In genomic region chr2:39618236-39618635, GRCh38 we compare ENCODE assay signal across 1 cellular context.
TF ChIP-seq lines count a peak whose summit lies in the region.

No MANE protein-coding gene starts in this region.

TF ChIP-seq in HepG2, 621 proteins besides CTCF, POLR2A, EP300 and RAD21 (continued from another document):
- no peak for TF ChIP-seq SKIL (CRISPR knock-in tag; IDR thresholded peaks at IDR 0.05; ENCODE audit: borderline replicate concordance)
- TF ChIP-seq ZNF7 (CRISPR knock-in tag; IDR thresholded peaks at IDR 0.05), result peak; percentile 93
- peak; percentile 41; the same call in 1 of the 2 replicates for TF ChIP-seq ZNF652 (CRISPR knock-in tag; IDR thresholded peaks at IDR 0.05; ENCODE audit: borderline replicate concordance, low read depth)
- TF ChIP-seq MIER2 (CRISPR knock-in tag; IDR thresholded peaks at IDR 0.05), result no peak
- no peak for TF ChIP-seq TP53 (CRISPR knock-in tag; conservative IDR thresholded peaks at IDR 0.05)
- TF ChIP-seq ZNF362 (CRISPR knock-in tag; IDR thresholded peaks at IDR 0.05; ENCODE audit: borderline replicate concordance), result no peak
- no peak for TF ChIP-seq ZNF543 (CRISPR knock-in tag; IDR thresholded peaks at IDR 0.05)
- TF ChIP-seq TSC22D2 (CRISPR knock-in tag; IDR thresholded peaks at IDR 0.05; ENCODE audit: borderline replicate concordance), result no peak
- no peak for TF ChIP-seq ZNF121 (CRISPR knock-in tag; IDR thresholded peaks at IDR 0.05)
- TF ChIP-seq SMC3 (IDR thresholded peaks at IDR 0.05; ENCODE audit: low read length), result no peak
- TF ChIP-seq HNRNPUL1 (IDR thresholded peaks at IDR 0.05; ENCODE audit: low read depth, low read length), result no peak
- no peak for TF ChIP-seq NR2F2 (IDR thresholded peaks at IDR 0.05; ENCODE audit: borderline replicate concordance, low read depth)
- TF ChIP-seq ZSCAN20 (CRISPR knock-in tag; IDR thresholded peaks at IDR 0.05; ENCODE audit: borderline replicate concordance), result no peak
- no peak for TF ChIP-seq AGO1 (IDR thresholded peaks at IDR 0.05; ENCODE audit: low read depth, low read length, poor library complexity, severe bottlenecking)
- no peak for TF ChIP-seq FOXC1 (CRISPR knock-in tag; IDR thresholded peaks at IDR 0.05; ENCODE audit: borderline replicate concordance)
- TF ChIP-seq ZNF124 (CRISPR knock-in tag; IDR thresholded peaks at IDR 0.05), result no peak
